30 cellular contexts compared by ENCODE assay signal in genomic region chr10:33311640-33312039, GRCh38.
"Had no signal": no experiment of that assay in that cellular context is flagged by ENCODE, and none has a peak within 500 bp of the region (broad histone marks: within the 10 kb centered on the region; RNA-seq: fewer than 3 reads in every experiment).

No MANE protein-coding gene starts in this region.

- H3K4me3 ChIP-seq: adrenal gland, body of pancreas, colonic mucosa, esophagus muscularis mucosa, gastrocnemius medialis had no signal

- H3K36me3 ChIP-seq: colonic mucosa, gastrocnemius medialis had no signal

- H3K27me3 ChIP-seq: adrenal gland, body of pancreas, colonic mucosa, esophagus muscularis mucosa, foreskin keratinocyte, gastrocnemius medialis had no signal

- H3K9me3 ChIP-seq: adrenal gland, body of pancreas, colonic mucosa, esophagus muscularis mucosa, gastrocnemius medialis had no signal

- ATAC-seq: activated CD4-positive, alpha-beta T cell treated with anti-CD3 and anti-CD28 coated beads for 36 hours; activated CD8-positive, alpha-beta memory T cell treated with anti-CD3 and anti-CD28 coated beads, Interleukin-2, amount 10 ng/mL, durations not matched to agents 7 days and 5 days; activated CD8-positive, alpha-beta T cell treated with anti-CD3 and anti-CD28 coated beads, Interleukin-2, amount 10 ng/mL, durations not matched to agents 7 days and 5 days; activated naive CD8-positive, alpha-beta T cell treated with anti-CD3 and anti-CD28 coated beads, Interleukin-2, amount 50 U/mL, for 24 hours; body of pancreas; foreskin keratinocyte; gastrocnemius medialis; T-helper 17 cell had no signal

- H3K27ac ChIP-seq: adrenal gland, body of pancreas, colonic mucosa, foreskin keratinocyte had no signal

- H3K4me1 ChIP-seq: body of pancreas had no signal

- DNase-seq: activated CD4-positive, alpha-beta memory T cell treated with anti-CD3 and anti-CD28 coated beads for 36 hours; activated CD4-positive, alpha-beta T cell treated with anti-CD3 and anti-CD28 coated beads for 36 hours; activated CD4-positive, alpha-beta T cell treated with anti-CD3 and anti-CD28 coated beads, Interleukin-2, amount 10 ng/mL, durations not matched to agents 24 days and 14 days; activated CD4-positive, CD25-positive, alpha-beta regulatory T cell; activated CD4-positive, CD25-positive, alpha-beta regulatory T cell treated with anti-CD3 and anti-CD28 coated beads, Interleukin-2, amount 50 U/mL, for 72 hours; activated CD8-positive, alpha-beta memory T cell treated with anti-CD3 and anti-CD28 coated beads, Interleukin-2, amount 10 ng/mL, durations not matched to agents 7 days and 5 days; activated CD8-positive, alpha-beta memory T cell treated with anti-CD3 and anti-CD28 coated beads, Interleukin-2, amount 50 U/mL, for 4 hours; activated CD8-positive, alpha-beta T cell treated with anti-CD3 and anti-CD28 coated beads, Interleukin-2, amount 10 ng/mL, durations not matched to agents 7 days and 5 days; activated effector memory CD4-positive, alpha-beta T cell treated with anti-CD3 and anti-CD28 coated beads, Interleukin-2, amount 50 U/mL, for 16 hours; activated naive CD4-positive, alpha-beta T cell treated with anti-CD3 and anti-CD28 coated beads for 36 hours; activated naive CD8-positive, alpha-beta T cell treated with anti-CD3 and anti-CD28 coated beads for 36 hours; activated naive CD8-positive, alpha-beta T cell treated with anti-CD3 and anti-CD28 coated beads, Interleukin-2, amount 50 U/mL, for 24 hours; activated T-cell treated with anti-CD3 and anti-CD28 coated beads, Interleukin-2, amount 50 U/mL, for 1 hour; activated T-cell treated with anti-CD3 and anti-CD28 coated beads, Interleukin-2, amount 50 U/mL, for 48 hours; adrenal gland; amygdala; aorta; body of pancreas; central memory CD4-positive, alpha-beta T cell; cerebellar nuclear complex; colonic mucosa; effector CD8-positive, alpha-beta T cell; erythroblast; foreskin keratinocyte; gastrocnemius medialis; glutamatergic neuron; T-helper 1 cell; T-helper 17 cell; T1000 had no signal
